ENCODE assay signal across 27 cellular contexts in the genomic region with DNA sequence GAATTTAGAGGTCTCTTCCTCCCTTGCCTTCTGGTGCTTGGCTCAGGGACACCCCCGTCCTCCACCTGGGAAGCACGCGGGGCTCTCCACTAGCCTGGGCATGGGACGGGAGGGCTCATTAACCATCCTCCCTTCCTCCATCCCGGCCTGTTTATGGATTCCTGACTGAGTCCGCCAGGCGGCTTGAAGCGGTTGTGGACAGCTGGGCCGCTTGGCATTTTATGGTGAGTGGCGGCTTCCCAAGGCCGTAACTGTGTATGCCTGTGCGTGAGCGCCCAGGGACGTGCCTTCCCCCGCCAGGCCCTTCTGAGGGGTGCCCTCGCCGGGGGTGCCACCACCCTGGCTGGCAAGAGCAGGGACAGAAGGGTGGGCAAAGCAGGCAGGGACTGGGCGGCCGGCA.
"Had no signal": no experiment of that assay in that cellular context is flagged by ENCODE, and none has a peak within 500 bp of the region (broad histone marks: within the 10 kb centered on the region; RNA-seq: fewer than 3 reads in every experiment).

No MANE protein-coding gene starts in this region.

- ATAC-seq: activated T-helper 17 cell treated with anti-CD3 and anti-CD28 coated beads, Interleukin-2, amount 50 U/mL, for 72 hours; PC-3; T-helper 17 cell had no signal

- FAIRE-seq: astrocyte, RCC 7860 had no signal

- H3K27me3 Mint-ChIP-seq: activated CD4-positive, alpha-beta memory T cell treated with anti-CD3 and anti-CD28 coated beads, Interleukin-2, amount 10 ng/mL, durations not matched to agents 7 days and 5 days; activated CD4-positive, alpha-beta T cell treated with anti-CD3 and anti-CD28 coated beads, Interleukin-2, amount 10 ng/mL, durations not matched to agents 7 days and 5 days; activated naive CD8-positive, alpha-beta T cell had no signal

- H3K36me3 Mint-ChIP-seq: activated naive CD8-positive, alpha-beta T cell; brain had no signal

- H3K4me3 Mint-ChIP-seq: activated B cell treated with CpG ODN at 0.5 μM for 24 hours; activated CD4-positive, alpha-beta memory T cell treated with anti-CD3 and anti-CD28 coated beads, Interleukin-2, amount 10 ng/mL, durations not matched to agents 7 days and 5 days; activated CD4-positive, alpha-beta T cell treated with anti-CD3 and anti-CD28 coated beads, Interleukin-2, amount 10 ng/mL, durations not matched to agents 7 days and 5 days; activated naive CD4-positive, alpha-beta T cell treated with anti-CD3 and anti-CD28 coated beads for 36 hours; activated naive CD8-positive, alpha-beta T cell; activated T-helper 17 cell treated with anti-CD3 and anti-CD28 coated beads, Interleukin-2, amount 50 U/mL, for 72 hours; brain; central memory CD8-positive, alpha-beta T cell; T-helper 17 cell had no signal

- H3K9me3 Mint-ChIP-seq: activated B cell treated with CpG ODN at 0.5 μM for 24 hours; activated CD4-positive, alpha-beta memory T cell treated with anti-CD3 and anti-CD28 coated beads, Interleukin-2, amount 10 ng/mL, durations not matched to agents 7 days and 5 days; activated CD4-positive, alpha-beta T cell treated with anti-CD3 and anti-CD28 coated beads, Interleukin-2, amount 10 ng/mL, durations not matched to agents 7 days and 5 days; activated naive CD4-positive, alpha-beta T cell treated with anti-CD3 and anti-CD28 coated beads for 36 hours; activated T-helper 17 cell treated with anti-CD3 and anti-CD28 coated beads, Interleukin-2, amount 50 U/mL, for 72 hours; brain had no signal

- H3K27ac Mint-ChIP-seq: activated B cell treated with CpG ODN at 0.5 μM for 24 hours; activated CD4-positive, alpha-beta memory T cell treated with anti-CD3 and anti-CD28 coated beads, Interleukin-2, amount 10 ng/mL, durations not matched to agents 7 days and 5 days; activated CD4-positive, alpha-beta T cell treated with anti-CD3 and anti-CD28 coated beads, Interleukin-2, amount 10 ng/mL, durations not matched to agents 7 days and 5 days; activated naive CD4-positive, alpha-beta T cell treated with anti-CD3 and anti-CD28 coated beads for 36 hours; activated naive CD8-positive, alpha-beta T cell; activated T-helper 17 cell treated with anti-CD3 and anti-CD28 coated beads, Interleukin-2, amount 50 U/mL, for 72 hours; T-helper 17 cell had no signal

- DNase-seq: activated B cell treated with CpG ODN at 0.5 μM for 24 hours; activated CD4-positive, alpha-beta memory T cell treated with anti-CD3 and anti-CD28 coated beads, Interleukin-2, amount 10 ng/mL, durations not matched to agents 7 days and 5 days; activated CD4-positive, alpha-beta T cell treated with anti-CD3 and anti-CD28 coated beads, Interleukin-2, amount 10 ng/mL, durations not matched to agents 7 days and 5 days; activated gamma-delta T cell; activated naive CD4-positive, alpha-beta T cell treated with anti-CD3 and anti-CD28 coated beads for 36 hours; activated T-cell treated with anti-CD3 and anti-CD28 coated beads for 4 hours; activated T-cell treated with anti-CD3 and anti-CD28 coated beads, Interleukin-2, amount 50 U/mL, for 48 hours; amygdala; Karpas-422; MM.1S; NCI-H1436 treated with DMSO at 0.1 percent for 48 hours; NCI-H187; NCI-H2081; NCI-H2227 treated with DMSO at 0.1 percent for 48 hours; NCI-H446 treated with DMSO at 0.1 percent for 48 hours; NCI-H524 treated with DMSO at 0.1 percent for 48 hours; NCI-H82; PC-3; SIG-M5; T-helper 17 cell; T-helper 9 cell had no signal

- H3K4me1 Mint-ChIP-seq: activated B cell treated with CpG ODN at 0.5 μM for 24 hours; activated CD4-positive, alpha-beta memory T cell treated with anti-CD3 and anti-CD28 coated beads, Interleukin-2, amount 10 ng/mL, durations not matched to agents 7 days and 5 days; activated CD4-positive, alpha-beta T cell treated with anti-CD3 and anti-CD28 coated beads, Interleukin-2, amount 10 ng/mL, durations not matched to agents 7 days and 5 days; activated T-helper 17 cell treated with anti-CD3 and anti-CD28 coated beads, Interleukin-2, amount 50 U/mL, for 72 hours; central memory CD8-positive, alpha-beta T cell; T-helper 17 cell had no signal
